ENCODE assay signal across 8 cellular contexts in the genomic region with DNA sequence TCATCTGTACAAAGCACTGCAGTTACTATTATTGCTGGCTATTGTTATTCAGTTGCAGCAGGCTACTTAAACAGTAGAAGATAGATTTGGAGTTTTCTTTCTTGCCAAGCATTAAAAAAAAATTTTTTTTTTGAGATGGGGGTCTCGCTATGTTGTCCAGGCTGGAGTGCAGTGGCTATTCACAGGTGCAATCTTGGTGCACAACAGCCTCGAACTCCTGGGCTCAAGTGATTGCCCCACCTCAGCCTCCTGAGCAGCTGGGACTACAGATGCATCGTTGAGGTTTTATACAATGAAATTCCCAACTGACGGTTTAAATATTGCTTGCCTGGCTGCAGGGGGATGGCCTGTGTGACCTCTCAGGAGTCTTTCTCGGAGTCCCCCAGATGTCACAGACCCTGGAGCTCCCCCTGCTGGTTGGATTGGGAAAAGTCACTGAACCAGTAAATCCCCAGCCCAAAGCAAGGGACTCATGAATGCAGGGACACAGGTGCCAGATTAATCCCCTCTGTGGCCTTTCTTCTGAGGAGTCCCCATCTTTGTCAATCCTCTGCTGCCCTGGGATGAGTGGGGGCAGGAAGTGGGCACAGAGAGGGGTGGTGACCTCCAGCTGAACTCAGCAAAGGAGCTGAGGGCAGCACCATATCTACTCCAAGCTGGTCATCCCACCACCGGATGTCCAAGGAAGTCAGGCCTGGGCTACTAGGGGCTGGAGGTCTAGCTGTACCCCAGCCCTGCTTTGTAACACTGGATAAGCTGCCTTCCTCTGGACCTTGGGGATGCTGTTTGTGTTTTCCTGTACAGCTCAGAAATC.
A peak's percentile ranks its signal among the peaks of the same experiment; 100 is the strongest.
DNase-seq lines count a peak whose midpoint lies in the region; ATAC-seq and TF ChIP-seq lines count a peak whose summit lies in the region.

No MANE protein-coding gene starts in this region.

- H3K27ac Mint-ChIP-seq in GM23338: no peak overlapping the region

- H3K27me3 Mint-ChIP-seq in GM23338 (ENCODE audit: insufficient read depth, low read depth, poor library complexity): peaks cover 4% of the 10 kb centered on the region

- no peaks in the 10 kb centered on the region for H3F3A ChIP-seq in GM23338 (replicated peaks; ENCODE audit: low read depth)

- H3K4ac ChIP-seq in neuronal stem cell (ENCODE audit: low read length): no peak overlapping the region

- BruUV-seq in Panc1 (replicated peaks; lab: Mats Ljungman, UMichigan): no TSS peak

- no peak overlapping the region for H2BK15ac ChIP-seq in neuronal stem cell (ENCODE audit: low read length)

- H3K9me3 ChIP-seq in Panc1 (ENCODE audit: control insufficient read depth, insufficient read depth, low read depth, low read length) (no peaks in the 10 kb centered on the region), neuronal stem cell (replicated peaks in 1 of 2; ENCODE audit: control insufficient read depth in 2 of 2, insufficient read depth in 1 of 2, low read depth in 1 of 2, low read length in 2 of 2) (no peaks in the 10 kb centered on the region)

- no peak overlapping the region for H3K23ac ChIP-seq in neuronal stem cell (ENCODE audit: low read depth, low read length, poor library complexity)

- no peak overlapping the region for H3K9ac ChIP-seq in neuronal stem cell (ENCODE audit: low read depth, low read length, poor library complexity)

- no peak overlapping the region for H3K14ac ChIP-seq in neuronal stem cell (ENCODE audit: low read length)

- H2BK5ac ChIP-seq in neuronal stem cell (ENCODE audit: low read length): no peak overlapping the region

- H3K36me3 Mint-ChIP-seq in GM23338 (ENCODE audit: low read depth): no peaks in the 10 kb centered on the region

- H3K27me3 ChIP-seq in GM23338 (ENCODE audit: insufficient read depth) (no peaks in the 10 kb centered on the region), Panc1 (ENCODE audit: control insufficient read depth, insufficient read depth, low read length) (no peaks in the 10 kb centered on the region), neuronal stem cell (ENCODE audit: control insufficient read depth in 3 of 3, insufficient read depth in 3 of 3, low read depth in 1 of 3, low read length in 3 of 3) (peaks cover 0 to 20% (median 0%) of the 10 kb centered on the region in 3 experiments)

- H3K9me2 ChIP-seq in GM23338 (ENCODE audit: insufficient read depth): no peaks in the 10 kb centered on the region

- CTCF ChIA-PET in Panc1 (lab: Charles Lee): interaction anchor here (0.6 to 1.3 kb wide), 12 partner anchors 11 to 1150 kb away, joined by 3 to 5 read pairs (median 3); partner anchors contain the start of gene CDH23

- peaks cover 1% of the 10 kb centered on the region for H3K4me1 ChIP-seq in GM23338 (ENCODE audit: insufficient read depth)
- peaks cover under 1% of the 10 kb centered on the region; the same call in 1 of the 2 replicates for H3K4me1 ChIP-seq in Panc1 (ENCODE audit: control insufficient read depth, insufficient read depth, low read length)
- peaks cover 0 to 16% of the 10 kb centered on the region in 2 donors for H3K4me1 ChIP-seq in neuronal stem cell (ENCODE audit: control insufficient read depth in 2 of 2, insufficient read depth in 1 of 2, low read depth in 1 of 2, low read length in 2 of 2)

- H3K4me1 Mint-ChIP-seq in GM23338: peaks cover 21% of the 10 kb centered on the region

- peak overlapping the region; percentile 2 for H3K18ac ChIP-seq in neuronal stem cell (ENCODE audit: low read length)

- POLR2A ChIA-PET in Panc1 (lab: Charles Lee): interaction anchor here (0.6 kb wide), 1 partner anchor 316 kb away, joined by 3 read pairs; no protein-coding TSS in a partner anchor

- H3K4me2 ChIP-seq in GM23338 (no peak overlapping the region), neuronal stem cell (ENCODE audit: insufficient read depth, low read length, poor library complexity, severe bottlenecking) (no peak overlapping the region)

- H3K79me1 ChIP-seq in neuronal stem cell (ENCODE audit: low read depth, low read length): no peaks in the 10 kb centered on the region

- H3K27ac ChIP-seq in GM23338 (ENCODE audit: low read depth) (no peak overlapping the region), Panc1 (ENCODE audit: low read length) (no peak overlapping the region), neuronal stem cell (replicated peaks; ENCODE audit: low read length) (no peak overlapping the region), substantia nigra (ENCODE audit: low read depth, low read length, poor library complexity, severe bottlenecking) (no peak overlapping the region)

- WGBS in neuronal stem cell (ENCODE audit: extremely low coverage in 2 of 2, insufficient read length in 2 of 2, insufficient replicate concordance in 1 of 2), 2 donors: no CpG with 5 or more reads among the region's 6 CpGs

- H3K36me3 ChIP-seq in GM23338 (ENCODE audit: insufficient read depth): no peaks in the 10 kb centered on the region
- no peaks in the 10 kb centered on the region for H3K36me3 ChIP-seq in Panc1 (ENCODE audit: control insufficient read depth, insufficient read depth, low read length)
- no peaks in the 10 kb centered on the region for H3K36me3 ChIP-seq in neuronal stem cell (replicated peaks in 1 of 2; ENCODE audit: control insufficient read depth in 2 of 2, insufficient read depth in 2 of 2, low read length in 2 of 2)

- no peak overlapping the region for H2BK12ac ChIP-seq in neuronal stem cell (ENCODE audit: low read length)

- no peaks in the 10 kb centered on the region for H4K20me1 ChIP-seq in GM23338 (replicated peaks; ENCODE audit: insufficient read depth)

- peak; percentile 88 for TF ChIP-seq CTCF in AG10803 (conservative IDR thresholded peaks at IDR 0.05; ENCODE audit: low read length)
- peak; percentile 84 to 89 for TF ChIP-seq CTCF in GM23338 (conservative IDR thresholded peaks at IDR 0.05; ENCODE audit: low read depth in 2 of 2)
- TF ChIP-seq CTCF in Panc1 (IDR thresholded peaks at IDR 0.05): peak; percentile 96
- peak; percentile 83 for TF ChIP-seq CTCF in fibroblast of villous mesenchyme (IDR thresholded peaks at IDR 0.05; ENCODE audit: insufficient read depth, low read depth, low read length)

- no peak overlapping the region for H2AK5ac ChIP-seq in neuronal stem cell (ENCODE audit: low read depth, low read length)

- DNase-seq in AG10803 (ENCODE audit: low read depth): peak; percentile 34
- DNase-seq in GM23338 (ENCODE audit: low spot score): peak; percentile 90
- DNase-seq in Panc1 (ENCODE audit: low read depth, low spot score): peak; percentile 38
- DNase-seq in activated T-helper 1 cell treated with anti-CD3 and anti-CD28 coated beads, Interleukin-2, amount 50 U/mL, for 16 hours (ENCODE audit: low read depth in 1 of 2, low spot score in 1 of 2): peak; percentile 61 to 73
- DNase-seq in fibroblast of villous mesenchyme (ENCODE audit: low read depth): peak; percentile 43
- DNase-seq in neuronal stem cell (ENCODE audit: low spot score): peak; percentile 88
- DNase-seq in substantia nigra (lab: John Stamatoyannopoulos, UW): peak in 44 of 49 donors; percentile 7 to 81 (median 61)

- H3K4me3 ChIP-seq in AG10803 (ENCODE audit: low read length) (no peak overlapping the region), GM23338 (no peak overlapping the region), Panc1 (ENCODE audit: low read depth in 2 of 2, low read length in 2 of 2) (no peak overlapping the region), fibroblast of villous mesenchyme (ENCODE audit: low read depth, low read length) (no peak overlapping the region), neuronal stem cell (ENCODE audit: low read length in 2 of 2) (no peak overlapping the region)

- no peak overlapping the region for H3K4me3 Mint-ChIP-seq in GM23338

- H4K91ac ChIP-seq in neuronal stem cell (ENCODE audit: low read depth, low read length, poor library complexity): no peak overlapping the region

- H4K8ac ChIP-seq in neuronal stem cell (ENCODE audit: low read depth, low read length): no peak overlapping the region

- intact Hi-C loops in Panc1 (cut with micrococcal nuclease; ENCODE audit: unreplicated experiment): loop anchor here (2.0 kb wide), 1 partner anchor 173 kb away; the partner anchor contains the start of gene CDH23

- no peaks in the 10 kb centered on the region for H3K79me2 ChIP-seq in GM23338 (replicated peaks; ENCODE audit: insufficient read depth)

- H2BK120ac ChIP-seq in neuronal stem cell (ENCODE audit: low read depth, low read length): no peak overlapping the region

- no peaks in the 10 kb centered on the region; the same call in 2 of the 3 replicates for H3K9me3 Mint-ChIP-seq in GM23338

- peak; percentile 78 for ATAC-seq in GM23338
- ATAC-seq in Panc1: peak; percentile 74
- ATAC-seq in GM21576 (IDR thresholded peaks at IDR 0.05; ENCODE audit: unreplicated experiment): no peak

- in situ Hi-C loops in Panc1 (cut with HindIII; ENCODE audit: low pct_unique_long_range_greater_than_20kb, low sequenced_read_pairs): no loop called here

- H2AFZ ChIP-seq in GM23338 (no peak overlapping the region), neuronal stem cell (ENCODE audit: low read length) (no peak overlapping the region)

TF ChIP-seq in GM23338, 12 proteins besides CTCF, POLR2A, EP300 and RAD21 (continues in another document):
- TF ChIP-seq POLR2AphosphoS5 (IDR thresholded peaks at IDR 0.05; ENCODE audit: low read depth): no peak

Comparison
In these comparisons a context has a peak if more than half of its experiments do, and no peak if none do; other contexts are left out.
1. DNase-seq: peak in every context shown above with its lines; median percentile 90 in GM23338; 88 in neuronal stem cell; 67 in activated T-helper 1 cell treated with anti-CD3 and anti-CD28 coated beads, Interleukin-2, amount 50 U/mL, for 16 hours; 61 in substantia nigra; 43 in fibroblast of villous mesenchyme; 38 in Panc1; 34 in AG10803.